18 cellular contexts compared by ENCODE assay signal in the genomic region with DNA sequence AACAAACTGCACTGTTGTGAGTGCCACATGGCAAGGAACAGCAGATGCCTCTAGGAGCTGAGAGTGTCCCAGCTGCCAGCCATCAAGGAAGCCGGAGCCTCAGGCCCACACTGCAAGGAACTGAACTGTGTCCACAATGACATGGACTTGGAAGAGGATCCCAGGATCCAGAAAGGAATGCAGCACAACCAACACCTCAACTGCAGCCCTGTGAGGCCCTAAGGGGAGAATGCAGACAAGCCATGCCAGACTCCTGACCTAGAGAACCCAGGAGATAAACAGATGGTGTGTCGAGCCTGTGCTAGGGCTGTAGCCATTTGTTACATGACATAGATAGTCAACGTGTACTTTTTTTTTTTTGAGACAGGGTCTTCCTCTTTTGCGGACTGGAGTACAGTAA.
"Had no signal": no experiment of that assay in that cellular context is flagged by ENCODE, and none has a peak within 500 bp of the region (broad histone marks: within the 10 kb centered on the region; RNA-seq: fewer than 3 reads in every experiment).

No MANE protein-coding gene starts in this region.

- FAIRE-seq: islet of Langerhans had no signal

- H3K36me3 ChIP-seq: heart left ventricle, left ventricle myocardium inferior, lower lobe of right lung, sigmoid colon, stomach, thoracic aorta, transverse colon, uterus had no signal

- H3K27ac Mint-ChIP-seq: effector memory CD8-positive, alpha-beta T cell; naive thymus-derived CD4-positive, alpha-beta T cell had no signal

- H3K9me3 ChIP-seq: heart left ventricle, left ventricle myocardium inferior, lower lobe of right lung, sigmoid colon, thoracic aorta, transverse colon, uterus had no signal

- H3K4me3 Mint-ChIP-seq: effector memory CD8-positive, alpha-beta T cell had no signal

- ATAC-seq: effector memory CD8-positive, alpha-beta T cell; heart left ventricle; naive thymus-derived CD4-positive, alpha-beta T cell had no signal

- H3K27ac ChIP-seq: heart left ventricle, left ventricle myocardium inferior, lower lobe of right lung, sigmoid colon, stomach, thoracic aorta, transverse colon, uterus had no signal

- H3K27me3 ChIP-seq: sigmoid colon, stomach, transverse colon, uterus had no signal

- H3K4me1 ChIP-seq: heart left ventricle, left ventricle myocardium inferior, lower lobe of right lung, sigmoid colon, stomach, transverse colon, uterus had no signal

- DNase-seq: effector memory CD8-positive, alpha-beta T cell; erythroblast; heart left ventricle; hippocampal formation; left ventricle myocardium inferior; lower lobe of right lung; mesenchymal stem cell; naive thymus-derived CD4-positive, alpha-beta T cell; stimulated activated CD4-positive, alpha-beta T cell treated with anti-CD3 and anti-CD28 coated beads, Interleukin-12 subunit alpha, Interleukin-12 subunit beta, amount 100 ng/mL, for 4 hours; stimulated activated naive CD4-positive, alpha-beta T cell; stomach; substantia nigra; transverse colon; uterus had no signal

- H3K4me3 ChIP-seq: heart left ventricle, left ventricle myocardium inferior, lower lobe of right lung, sigmoid colon, skin epidermis, stomach, thoracic aorta, transverse colon, uterus had no signal
